ENCODE assay signal across 15 cellular contexts in the genomic region with DNA sequence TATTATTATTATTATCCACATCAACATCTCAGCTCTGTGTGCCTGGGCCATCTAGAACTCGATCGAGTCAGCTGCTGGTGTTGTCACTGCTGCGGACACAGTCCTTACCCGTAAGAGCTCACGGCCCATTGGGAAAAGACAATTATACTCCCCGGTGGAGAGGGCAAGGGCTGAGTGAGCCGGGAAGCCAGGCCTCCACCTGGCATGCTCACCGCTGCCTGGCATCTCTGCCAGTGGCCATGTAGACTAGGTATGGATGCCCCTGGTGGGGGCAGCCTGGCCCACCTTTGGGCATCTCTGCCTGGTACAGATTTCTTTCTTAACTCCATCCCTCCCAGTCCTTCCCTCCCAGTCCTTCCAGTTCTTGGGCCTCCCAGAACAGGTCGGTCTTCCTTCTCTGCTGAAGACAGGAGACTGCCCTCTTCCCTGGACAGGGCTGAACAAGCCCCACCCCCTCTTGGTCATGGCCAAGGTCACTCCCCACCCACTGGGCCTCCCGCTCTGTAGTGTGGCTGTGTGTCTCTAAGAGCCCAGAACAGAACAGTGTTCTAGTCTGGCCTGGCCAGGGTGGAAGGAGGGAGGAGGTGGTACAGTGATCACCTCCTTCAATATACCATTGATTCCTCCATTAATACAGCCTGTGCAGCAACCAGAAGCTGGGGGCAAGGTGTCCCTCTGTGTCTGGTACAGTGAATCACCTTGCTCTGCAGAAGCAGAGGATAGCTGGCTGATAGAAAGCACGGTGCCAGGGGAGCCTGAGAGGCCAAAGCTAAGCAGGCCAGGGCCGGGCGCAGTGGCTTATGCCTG. TPM values are rescaled to one million over a fixed set of nuclear protein-coding genes. Genes with fewer than 3 reads are reported as not detected.
DNase-seq lines count a peak whose midpoint lies in the region; ATAC-seq, FAIRE-seq and TF ChIP-seq lines count a peak whose summit lies in the region.
"Had no signal": no experiment of that assay in that cellular context is flagged by ENCODE, and none has a peak within 500 bp of the region (broad histone marks: within the 10 kb centered on the region; RNA-seq: fewer than 3 reads in every experiment).

No MANE protein-coding gene starts in this region.

- peak; percentile 39 for DNase-seq in COLO668 (lab: John Stamatoyannopoulos, UW; ENCODE audit: unreplicated experiment)
- DNase-seq in NCI-H345 (lab: John Stamatoyannopoulos, UW): peak; percentile 84
- no peak for DNase-seq in astrocyte (ENCODE audit: low read depth)
- DNase-seq in neuronal stem cell (ENCODE audit: low spot score): no peak
- DNase-seq: activated effector memory CD4-positive, alpha-beta T cell treated with Interleukin-2 at 50 U/mL for 16 hours; KG1; naive thymus-derived CD8-positive, alpha-beta T cell; NCI-H2029; stimulated activated CD4-positive, alpha-beta T cell treated with anti-CD3 and anti-CD28 coated beads, Interleukin-4, amount 100 ng/mL, for 24 hours had no signal

- H3K9ac ChIP-seq in astrocyte (ENCODE audit: low read length): no peak overlapping the region
- H3K9ac ChIP-seq in neuronal stem cell (ENCODE audit: low read depth, low read length, poor library complexity): no peak overlapping the region

- H2AFZ ChIP-seq in astrocyte (ENCODE audit: low read depth, low read length): no peak overlapping the region
- no peak overlapping the region for H2AFZ ChIP-seq in neuronal stem cell (ENCODE audit: low read length)

- H3K23ac ChIP-seq in neuronal stem cell (ENCODE audit: low read depth, low read length, poor library complexity): no peak overlapping the region

- H3K4me1 ChIP-seq in astrocyte (ENCODE audit: insufficient read depth, low read length): peaks cover 20% of the 10 kb centered on the region
- H3K4me1 ChIP-seq in neuronal stem cell (ENCODE audit: control insufficient read depth in 2 of 2, insufficient read depth in 1 of 2, low read depth in 1 of 2, low read length in 2 of 2): peaks cover 56 to 78% of the 10 kb centered on the region in 2 donors

- H3K4me2 ChIP-seq in astrocyte (ENCODE audit: low read length): peak overlapping the region; percentile 76
- H3K4me2 ChIP-seq in neuronal stem cell (ENCODE audit: insufficient read depth, low read length, poor library complexity, severe bottlenecking): no peak overlapping the region

- H2BK5ac ChIP-seq in neuronal stem cell (ENCODE audit: low read length): no peak overlapping the region

- H3K4me3 Mint-ChIP-seq in astrocyte (ENCODE audit: unreplicated experiment): no peak overlapping the region
- H3K4me3 Mint-ChIP-seq: naive thymus-derived CD8-positive, alpha-beta T cell had no signal

- H3K36me3 ChIP-seq in astrocyte (ENCODE audit: insufficient read depth, low read length) (no peaks in the 10 kb centered on the region), neuronal stem cell (replicated peaks in 1 of 2; ENCODE audit: control insufficient read depth in 2 of 2, insufficient read depth in 2 of 2, low read length in 2 of 2) (no peaks in the 10 kb centered on the region)

- H3K14ac ChIP-seq in neuronal stem cell (ENCODE audit: low read length): no peak overlapping the region

- H3K4me3 ChIP-seq in astrocyte (ENCODE audit: insufficient read depth, low read depth, low read length) (no peak overlapping the region), neuronal stem cell (ENCODE audit: low read length in 2 of 2) (no peak overlapping the region)

- H2AK5ac ChIP-seq in neuronal stem cell (ENCODE audit: low read depth, low read length): peak overlapping the region; percentile 91

- peaks cover 86% of the 10 kb centered on the region for H4K20me1 ChIP-seq in astrocyte (ENCODE audit: insufficient read depth, low read length)

- no CpG with 5 or more reads among the region's 13 CpGs for WGBS in neuronal stem cell (ENCODE audit: extremely low coverage in 2 of 2, insufficient read length in 2 of 2, insufficient replicate concordance in 1 of 2), 2 donors

- no peak overlapping the region for H4K91ac ChIP-seq in neuronal stem cell (ENCODE audit: low read depth, low read length, poor library complexity)

- H3K79me1 ChIP-seq in neuronal stem cell (ENCODE audit: low read depth, low read length): peaks cover 2% of the 10 kb centered on the region

- no peak overlapping the region for H2BK120ac ChIP-seq in neuronal stem cell (ENCODE audit: low read depth, low read length)

- no peak for TF ChIP-seq CTCF in astrocyte (IDR thresholded peaks at IDR 0.05; ENCODE audit: insufficient read depth, low read depth, low read length)

- no peak for FAIRE-seq in astrocyte (lab: Jason Lieb, UNC)
- FAIRE-seq: H54 had no signal

- H4K8ac ChIP-seq in neuronal stem cell (ENCODE audit: low read depth, low read length): no peak overlapping the region

- H3K36me3 Mint-ChIP-seq in astrocyte (ENCODE audit: low read depth, unreplicated experiment): peaks cover 1% of the 10 kb centered on the region
- H3K36me3 Mint-ChIP-seq: naive thymus-derived CD8-positive, alpha-beta T cell had no signal

- no peak overlapping the region for H3K4ac ChIP-seq in neuronal stem cell (ENCODE audit: low read length)

- H3K27ac ChIP-seq in astrocyte (ENCODE audit: low read depth, low read length): no peak overlapping the region
- H3K27ac ChIP-seq in neuronal stem cell (replicated peaks; ENCODE audit: low read length): no peak overlapping the region

- H2BK12ac ChIP-seq in neuronal stem cell (ENCODE audit: low read length): peak overlapping the region; percentile 79

- peaks cover 17% of the 10 kb centered on the region for H3K4me1 Mint-ChIP-seq in astrocyte (ENCODE audit: low read depth, unreplicated experiment)

- no peak for ATAC-seq in HG02588 (IDR thresholded peaks at IDR 0.05; ENCODE audit: unreplicated experiment)
- ATAC-seq in GM18861 (IDR thresholded peaks at IDR 0.05; ENCODE audit: unreplicated experiment): no peak
- no peak for ATAC-seq in GM21717 (IDR thresholded peaks at IDR 0.05; ENCODE audit: unreplicated experiment)
- ATAC-seq in GM18858 (IDR thresholded peaks at IDR 0.05; ENCODE audit: unreplicated experiment): no peak
- ATAC-seq: naive thymus-derived CD8-positive, alpha-beta T cell had no signal

- H3K9me3 ChIP-seq in astrocyte (ENCODE audit: insufficient read depth, low read depth, low read length) (no peaks in the 10 kb centered on the region), neuronal stem cell (replicated peaks in 1 of 2; ENCODE audit: control insufficient read depth in 2 of 2, insufficient read depth in 1 of 2, low read depth in 1 of 2, low read length in 2 of 2) (no peaks in the 10 kb centered on the region)

- H3K79me2 ChIP-seq in astrocyte (ENCODE audit: insufficient read depth, low read length): no peaks in the 10 kb centered on the region

- no peak overlapping the region for H3K27ac Mint-ChIP-seq in astrocyte (ENCODE audit: unreplicated experiment)

- peaks cover 52% of the 10 kb centered on the region for H3K27me3 Mint-ChIP-seq in astrocyte (ENCODE audit: low read depth, unreplicated experiment)
- H3K27me3 Mint-ChIP-seq: naive thymus-derived CD8-positive, alpha-beta T cell had no signal

- H3K27me3 ChIP-seq in astrocyte (ENCODE audit: insufficient read depth, low read length) (peaks cover 44% of the 10 kb centered on the region), neuronal stem cell (ENCODE audit: control insufficient read depth in 3 of 3, insufficient read depth in 3 of 3, low read depth in 1 of 3, low read length in 3 of 3) (no peaks in the 10 kb centered on the region)

- no peak overlapping the region for H2BK15ac ChIP-seq in neuronal stem cell (ENCODE audit: low read length)

- H3K18ac ChIP-seq in neuronal stem cell (ENCODE audit: low read length): peak overlapping the region; percentile 57

- H3K9me3 Mint-ChIP-seq in astrocyte (ENCODE audit: unreplicated experiment): peaks cover 3% of the 10 kb centered on the region
- H3K9me3 Mint-ChIP-seq: naive thymus-derived CD8-positive, alpha-beta T cell had no signal

RNA-seq across cellular contexts. Expression of a gene that starts 57.7 kb away (rescaled TPM):
- total RNA-seq in astrocyte: 0.20 and 0.41 TPM in 2 replicates
- polyA plus RNA-seq in neuronal stem cell (2013, experiment 1 of 2): 0.88 TPM
- polyA plus RNA-seq in neuronal stem cell (2013, experiment 2 of 2): 0.94 TPM
- total RNA-seq: activated CD8-positive, alpha-beta memory T cell treated with anti-CD3 and anti-CD28 coated beads for 36 hours; naive thymus-derived CD8-positive, alpha-beta T cell had no signal
- polyA plus RNA-seq: naive thymus-derived CD8-positive, alpha-beta T cell had no signal

Comparison
In these comparisons a context has a peak if more than half of its experiments do, and no peak if none do; other contexts are left out.
1. DNase-seq: peak in COLO668 (single experiment) and NCI-H345 (single experiment); none in astrocyte (single experiment) and neuronal stem cell (single experiment).